Comparison of ENCODE assay signal across 18 cellular contexts in the genomic region with DNA sequence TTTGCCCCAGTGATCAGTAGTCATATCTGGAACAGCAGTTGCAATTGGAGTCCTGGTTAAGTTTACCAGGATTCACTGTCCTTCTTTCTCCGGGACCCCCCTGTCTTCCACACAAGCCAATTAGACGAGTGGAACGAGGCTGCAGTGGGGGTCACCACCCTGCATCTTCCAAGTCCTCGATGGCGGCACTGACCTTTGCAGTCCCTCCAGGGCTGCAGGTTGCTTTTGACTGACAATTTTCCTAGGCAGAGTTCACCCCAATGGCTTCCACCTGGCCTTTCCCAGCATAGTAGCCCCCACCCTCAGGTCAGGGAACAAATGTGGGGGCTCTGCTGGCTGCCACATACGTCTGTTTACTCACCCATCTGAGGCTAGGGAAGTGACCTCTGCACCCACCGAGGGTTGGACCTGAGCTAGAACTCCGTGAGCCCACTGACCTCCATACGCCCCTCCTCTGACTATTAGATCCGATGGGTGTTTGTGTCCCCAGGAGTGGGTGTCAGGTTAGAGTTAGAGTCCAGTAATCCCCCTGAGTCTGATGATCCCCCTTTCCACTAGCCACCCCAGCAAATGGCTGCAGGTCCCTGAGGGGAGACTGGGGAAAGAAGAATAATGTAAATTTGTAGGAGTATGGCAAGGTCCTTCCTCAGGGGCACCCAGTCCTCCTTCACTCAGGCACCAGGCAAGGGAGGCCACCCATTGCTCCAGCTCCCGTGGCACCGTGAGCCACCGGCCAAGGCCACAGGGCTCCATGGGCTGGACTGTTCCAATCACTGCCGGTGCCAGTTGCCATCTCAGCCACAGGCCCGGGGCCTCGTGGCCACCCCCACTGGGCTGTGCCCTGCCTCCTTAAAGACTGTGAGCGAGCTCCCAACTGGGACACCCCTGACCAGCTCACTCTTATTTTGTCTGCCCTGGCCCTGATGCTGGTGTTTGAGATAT. TPM values are rescaled to one million over a fixed set of nuclear protein-coding genes. Genes with fewer than 3 reads are reported as not detected.
DNase-seq lines count a peak whose midpoint lies in the region; ATAC-seq and TF ChIP-seq lines count a peak whose summit lies in the region.
"Had no signal": no experiment of that assay in that cellular context is flagged by ENCODE, and none has a peak within 500 bp of the region (broad histone marks: within the 10 kb centered on the region; RNA-seq: fewer than 3 reads in every experiment).

No MANE protein-coding gene starts in this region.

- peak overlapping the region; percentile 95 for H2AK5ac ChIP-seq in neuronal stem cell (ENCODE audit: low read depth, low read length)

- H3K4me3 ChIP-seq in right cardiac atrium (ENCODE audit: low read length) (no peak overlapping the region), endodermal cell (ENCODE audit: low read length) (no peak overlapping the region), neuronal stem cell (ENCODE audit: low read length in 2 of 2) (no peak overlapping the region), aorta (ENCODE audit: low read length in 2 of 2) (no peak overlapping the region), WERI-Rb-1 (ENCODE audit: low read depth, low read length) (no peak overlapping the region)

- no peak overlapping the region for H3K4me3 Mint-ChIP-seq in endodermal cell

- peak overlapping the region; percentile 57 for H3K18ac ChIP-seq in neuronal stem cell (ENCODE audit: low read length)

- peaks cover 18% of the 10 kb centered on the region for H3K27me3 Mint-ChIP-seq in endodermal cell (ENCODE audit: insufficient read depth)

- no peak overlapping the region for H3K4me2 ChIP-seq in neuronal stem cell (ENCODE audit: insufficient read depth, low read length, poor library complexity, severe bottlenecking)

- H3K9me3 ChIP-seq in right cardiac atrium (ENCODE audit: control insufficient read depth, low read length) (no peaks in the 10 kb centered on the region), endodermal cell (ENCODE audit: control insufficient read depth, low read length) (no peaks in the 10 kb centered on the region), neuronal stem cell (replicated peaks in 1 of 2; ENCODE audit: control insufficient read depth in 2 of 2, insufficient read depth in 1 of 2, low read depth in 1 of 2, low read length in 2 of 2) (no peaks in the 10 kb centered on the region), aorta (ENCODE audit: control insufficient read depth, low read length) (no peaks in the 10 kb centered on the region), WERI-Rb-1 (ENCODE audit: severe bottlenecking) (no peaks in the 10 kb centered on the region)

- 84% methylated on average over 17 of the region's 17 CpGs for WGBS in right cardiac atrium
- WGBS in endodermal cell (ENCODE audit: insufficient coverage in 1 of 2, insufficient read length in 1 of 2), 2 experiments: 85 to 95% methylated on average over 11 to 17 of the region's 17 CpGs
- WGBS in neuronal stem cell (ENCODE audit: extremely low coverage in 2 of 2, insufficient read length in 2 of 2, insufficient replicate concordance in 1 of 2), 2 donors: no CpG with 5 or more reads among the region's 17 CpGs
- 86 to 87% methylated on average over 12 to 17 of the region's 17 CpGs for WGBS in aorta, 2 donors

- no peak overlapping the region for H2BK5ac ChIP-seq in neuronal stem cell (ENCODE audit: low read length)

- no peak overlapping the region for H3K4ac ChIP-seq in neuronal stem cell (ENCODE audit: low read length)

- no peaks in the 10 kb centered on the region for H3K36me3 ChIP-seq in endodermal cell (ENCODE audit: control insufficient read depth, insufficient read depth, low read length)
- H3K36me3 ChIP-seq in neuronal stem cell (replicated peaks in 1 of 2; ENCODE audit: control insufficient read depth in 2 of 2, insufficient read depth in 2 of 2, low read length in 2 of 2): no peaks in the 10 kb centered on the region
- H3K36me3 ChIP-seq in aorta (ENCODE audit: control insufficient read depth in 1 of 2, insufficient read depth in 2 of 2, low read length in 1 of 2): no peaks in the 10 kb centered on the region
- H3K36me3 ChIP-seq in WERI-Rb-1: no peaks in the 10 kb centered on the region

- H2AFZ ChIP-seq in neuronal stem cell (ENCODE audit: low read length): no peak overlapping the region

- H3K4me1 ChIP-seq in right cardiac atrium (ENCODE audit: control insufficient read depth, insufficient read depth, low read length) (no peaks in the 10 kb centered on the region), endodermal cell (ENCODE audit: control insufficient read depth, insufficient read depth, low read length) (no peaks in the 10 kb centered on the region), neuronal stem cell (ENCODE audit: control insufficient read depth in 2 of 2, insufficient read depth in 1 of 2, low read depth in 1 of 2, low read length in 2 of 2) (no peaks in the 10 kb centered on the region), aorta (ENCODE audit: control insufficient read depth in 1 of 2, insufficient read depth in 2 of 2, low read length in 2 of 2) (no peaks in the 10 kb centered on the region)

- H3K9me3 Mint-ChIP-seq in endodermal cell: no peaks in the 10 kb centered on the region

- no peaks in the 10 kb centered on the region for H3K27me3 ChIP-seq in right cardiac atrium (ENCODE audit: control insufficient read depth, insufficient read depth)
- H3K27me3 ChIP-seq in endodermal cell (ENCODE audit: control insufficient read depth, insufficient read depth, low read length, poor library complexity, severe bottlenecking): peaks cover 6% of the 10 kb centered on the region
- peaks cover 0 to 15% (median 0%) of the 10 kb centered on the region in 3 experiments for H3K27me3 ChIP-seq in neuronal stem cell (ENCODE audit: control insufficient read depth in 3 of 3, insufficient read depth in 3 of 3, low read depth in 1 of 3, low read length in 3 of 3)
- H3K27me3 ChIP-seq in aorta (ENCODE audit: control insufficient read depth in 1 of 2, insufficient read depth in 2 of 2, low read length in 1 of 2): no peaks in the 10 kb centered on the region
- peaks cover 45% of the 10 kb centered on the region for H3K27me3 ChIP-seq in WERI-Rb-1 (ENCODE audit: insufficient read depth, low read depth, severe bottlenecking)

- H2BK15ac ChIP-seq in neuronal stem cell (ENCODE audit: low read length): peak overlapping the region; percentile 28

- H3K27ac ChIP-seq in right cardiac atrium (ENCODE audit: low read length) (no peak overlapping the region), endodermal cell (ENCODE audit: low read depth, low read length) (no peak overlapping the region), neuronal stem cell (replicated peaks; ENCODE audit: low read length) (no peak overlapping the region), aorta (ENCODE audit: low read depth in 1 of 2, low read length in 2 of 2) (no peak overlapping the region), WERI-Rb-1 (no peak overlapping the region)

- no peak overlapping the region for H4K91ac ChIP-seq in neuronal stem cell (ENCODE audit: low read depth, low read length, poor library complexity)

- peak overlapping the region; percentile 26 for H3K14ac ChIP-seq in neuronal stem cell (ENCODE audit: low read length)

- H3K36me3 Mint-ChIP-seq in endodermal cell (ENCODE audit: low read depth): no peaks in the 10 kb centered on the region

- H2BK12ac ChIP-seq in neuronal stem cell (ENCODE audit: low read length): no peak overlapping the region

- H3K9ac ChIP-seq in endodermal cell (ENCODE audit: extremely low read depth, low read length, poor library complexity, severe bottlenecking): no peak overlapping the region
- no peak overlapping the region for H3K9ac ChIP-seq in neuronal stem cell (ENCODE audit: low read depth, low read length, poor library complexity)

- TF ChIP-seq CTCF in endodermal cell (conservative IDR thresholded peaks at IDR 0.05): no peak
- no peak for TF ChIP-seq CTCF in WERI-Rb-1 (IDR thresholded peaks at IDR 0.05; ENCODE audit: low read depth, low read length)

- no peaks in the 10 kb centered on the region for H3K4me1 Mint-ChIP-seq in endodermal cell

- intact Hi-C loops in Right ventricle myocardium superior (cut with DNase I): loop anchor here (5.0 kb wide), 1 partner anchor 99 kb away; no protein-coding TSS in a partner anchor
- intact Hi-C loops in right cardiac atrium (cut with DNase I): loop anchor here (5.0 to 10.0 kb wide), 3 partner anchors 94 to 219 kb away; no protein-coding TSS in a partner anchor
- intact Hi-C loops in aorta (cut with DNase I): no loop called here

- H2BK120ac ChIP-seq in neuronal stem cell (ENCODE audit: low read depth, low read length): no peak overlapping the region

- H3K23ac ChIP-seq in neuronal stem cell (ENCODE audit: low read depth, low read length, poor library complexity): no peak overlapping the region

- DNase-seq in Right ventricle myocardium superior: peak; percentile 36
- no peak for DNase-seq in right cardiac atrium
- peak; percentile 31 for DNase-seq in endodermal cell
- DNase-seq in neuronal stem cell (ENCODE audit: low spot score): no peak
- DNase-seq in aorta: peak; percentile 29 to 57
- DNase-seq in NCI-H2196 (lab: John Stamatoyannopoulos, UW; ENCODE audit: unreplicated experiment): no peak
- DNase-seq in WERI-Rb-1: no peak
- DNase-seq: activated CD4-positive, alpha-beta T cell treated with anti-CD3 and anti-CD28 coated beads for 4 hours; amygdala; central memory CD4-positive, alpha-beta T cell; DND-41; effector memory CD4-positive, alpha-beta T cell; NCI-H1436 treated with DMSO at 0.1 percent for 48 hours; NCI-H446; NK-92 treated with Interleukin-12 subunit alpha and Interleukin-12 subunit beta, amount 100 ng/mL, for 24 hours; stimulated activated naive CD4-positive, alpha-beta T cell had no signal

- ATAC-seq in Right ventricle myocardium superior (ENCODE audit: poor library complexity) (no peak), right cardiac atrium (no peak), aorta (ENCODE audit: low FRiP score) (no peak)
- ATAC-seq: SK-N-SH treated with all-trans-retinoic acid at 6 μM for 48 hours had no signal

- no peaks in the 10 kb centered on the region for H3K79me1 ChIP-seq in neuronal stem cell (ENCODE audit: low read depth, low read length)

- no peak overlapping the region for H3K27ac Mint-ChIP-seq in endodermal cell

- no peak overlapping the region for H4K8ac ChIP-seq in neuronal stem cell (ENCODE audit: low read depth, low read length)

RNA-seq across cellular contexts. Expression of a gene that starts 5.5 kb away (rescaled TPM):
- 43.6 TPM for total RNA-seq in Right ventricle myocardium superior
- 10 to 100 TPM in 3 of 4 donors, 1 to 10 TPM in 1; 3.9 to 24.2 (median 15.3) TPM for total RNA-seq in right cardiac atrium
- polyA plus RNA-seq in right cardiac atrium: 13.4 TPM
- under 1 TPM in 1 of 2 donors, not detected in 1; 0.20 TPM for total RNA-seq in endodermal cell
- not detected for polyA plus RNA-seq in endodermal cell (2013, experiment 1 of 2)
- polyA plus RNA-seq in endodermal cell (2013, experiment 2 of 2): not detected
- not detected for polyA plus RNA-seq in neuronal stem cell (2013, experiment 1 of 2)
- polyA plus RNA-seq in neuronal stem cell (2013, experiment 2 of 2): not detected
- 1 to 10 TPM; 1.4 to 2.1 TPM for total RNA-seq in aorta
- under 1 TPM in 1 of 2 donors, not detected in 1; 0.46 TPM for polyA plus RNA-seq in aorta
- polyA plus RNA-seq: neural cell had no signal

RNA-seq across cellular contexts. Expression of a gene that starts 5.6 kb away (rescaled TPM):
- total RNA-seq in Right ventricle myocardium superior (13.9 TPM), right cardiac atrium (10 to 100 TPM; 11.4 to 24.0 (median 14.3) TPM), endodermal cell (not detected), aorta (1 to 10 TPM in 1 of 2 donors, under 1 TPM in 1; 0.84 to 3.5 TPM)
- polyA plus RNA-seq in right cardiac atrium (11.5 TPM), aorta (1 to 10 TPM in 1 of 2 donors, not detected in 1; 8.7 TPM)
- polyA plus RNA-seq in endodermal cell (2013, experiment 1 of 2): not detected
- polyA plus RNA-seq in endodermal cell (2013, experiment 2 of 2): 0.70 TPM
- polyA plus RNA-seq in neuronal stem cell (2013, experiment 1 of 2): not detected
- polyA plus RNA-seq in neuronal stem cell (2013, experiment 2 of 2): 0.01 TPM
- polyA plus RNA-seq: neural cell had no signal

RNA-seq across cellular contexts. Expression of a gene that starts 25.9 kb away (rescaled TPM):
- 0.11 TPM for total RNA-seq in Right ventricle myocardium superior
- under 1 TPM in 3 of 4 donors, not detected in 1; 0.23 to 0.51 (median 0.35) TPM for total RNA-seq in right cardiac atrium
- 0.20 TPM for polyA plus RNA-seq in right cardiac atrium
- not detected for total RNA-seq in endodermal cell
- 1.2 TPM for polyA plus RNA-seq in endodermal cell (2013, experiment 1 of 2)
- polyA plus RNA-seq in endodermal cell (2013, experiment 2 of 2): 1.1 TPM
- 0.07 TPM for polyA plus RNA-seq in neuronal stem cell (2013, experiment 1 of 2)
- polyA plus RNA-seq in neuronal stem cell (2013, experiment 2 of 2): 0.06 TPM
- 1 to 10 TPM in 1 of 2 donors, under 1 TPM in 1; 0.62 to 1.4 TPM for total RNA-seq in aorta
- not detected for polyA plus RNA-seq in aorta
- polyA plus RNA-seq: neural cell had no signal

Comparison
In these comparisons a context has a peak if more than half of its experiments do, and no peak if none do; other contexts are left out.
1. DNase-seq: peak in Right ventricle myocardium superior (single experiment), endodermal cell (single experiment) and aorta (2 of 2); none in right cardiac atrium (0 of 3), neuronal stem cell (single experiment), NCI-H2196 (single experiment) and WERI-Rb-1 (single experiment).
2. intact Hi-C loops: an anchor here in Right ventricle myocardium superior (5.0 kb wide) and right cardiac atrium (5.0 to 10.0 kb wide); none called in aorta.